19 cellular contexts compared by ENCODE assay signal in the genomic region with DNA sequence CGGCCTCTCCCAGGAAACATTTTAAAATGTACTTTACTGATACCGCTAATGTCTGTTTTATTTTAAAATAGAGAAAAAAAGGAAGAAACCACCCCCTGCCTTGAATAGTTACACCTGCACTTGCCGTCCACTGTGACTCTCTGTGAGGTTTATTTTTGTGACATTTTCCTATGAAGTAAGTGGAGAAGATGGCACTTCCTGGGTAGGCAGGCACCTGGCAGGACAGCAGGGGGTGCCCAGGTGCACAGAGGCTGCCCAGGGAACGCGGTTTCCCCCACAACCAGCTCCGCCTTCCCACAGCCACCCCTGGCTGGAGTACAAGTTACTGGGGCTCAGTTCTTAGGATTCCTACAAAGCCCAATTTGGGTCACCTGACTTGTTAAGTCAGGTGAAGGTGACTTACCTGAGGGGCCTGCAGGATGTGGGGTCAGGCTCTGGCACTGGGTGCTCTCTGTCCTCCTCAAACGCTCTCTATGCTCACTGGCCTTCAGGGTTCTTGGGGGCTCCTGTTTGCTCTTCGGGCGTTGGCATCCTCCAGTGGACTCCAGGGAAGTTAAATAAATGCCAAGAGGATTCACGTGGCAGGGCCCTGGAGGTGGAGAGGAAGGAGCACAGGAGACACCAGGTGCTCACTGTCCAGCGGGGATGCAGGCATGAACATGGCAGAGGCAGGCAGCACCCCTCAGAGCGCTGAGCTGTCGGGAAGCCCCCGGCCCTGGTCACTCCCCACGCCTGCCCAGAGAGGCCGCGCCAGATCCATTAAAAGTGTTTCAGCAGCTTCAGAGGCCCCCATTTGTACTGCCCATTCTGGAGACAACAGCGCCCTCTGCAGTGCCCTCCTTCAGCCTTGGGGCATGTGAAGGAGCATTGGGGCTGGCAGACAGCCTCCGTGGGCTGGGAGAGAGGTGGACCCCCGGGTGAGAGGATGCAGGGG.
"Had no signal": no experiment of that assay in that cellular context is flagged by ENCODE, and none has a peak within 500 bp of the region (broad histone marks: within the 10 kb centered on the region; RNA-seq: fewer than 3 reads in every experiment).

No MANE protein-coding gene starts in this region.

- H3K4me3 ChIP-seq: hepatocyte, left ventricle myocardium inferior, skin epidermis, tibial nerve had no signal

- H3K27ac ChIP-seq: brain microvascular endothelial cell, hepatocyte, left ventricle myocardium inferior, skin epidermis, tibial nerve had no signal

- H3K4me1 ChIP-seq: left ventricle myocardium inferior, tibial nerve had no signal

- DNase-seq: activated CD4-positive, alpha-beta memory T cell treated with anti-CD3 and anti-CD28 coated beads, Interleukin-2, amount 10 ng/mL, durations not matched to agents 7 days and 5 days; activated CD4-positive, alpha-beta T cell treated with anti-CD3 and anti-CD28 coated beads for 36 hours; activated gamma-delta T cell treated with Interleukin-2 at 50 U/mL for 16 hours; activated naive CD8-positive, alpha-beta T cell treated with anti-CD3 and anti-CD28 coated beads, Interleukin-2, amount 10 ng/mL, durations not matched to agents 7 days and 5 days; anterior cingulate cortex; brain microvascular endothelial cell; cerebellar nuclear complex; left ventricle myocardium inferior; mesenchymal stem cell; natural killer cell; nucleus accumbens; right cardiac atrium; stimulated activated CD4-positive, alpha-beta T cell treated with anti-CD3 and anti-CD28 coated beads, Interleukin-4, amount 100 ng/mL, for 24 hours; stimulated activated CD8-positive, alpha-beta memory T cell treated with anti-CD3 and anti-CD28 coated beads, Interleukin-4, amount 100 ng/mL, for 48 hours; stimulated activated naive CD4-positive, alpha-beta T cell treated with Interleukin-2 at 50 U/mL for 16 hours; substantia nigra had no signal

- ATAC-seq: activated CD4-positive, alpha-beta T cell treated with anti-CD3 and anti-CD28 coated beads for 36 hours; natural killer cell; right cardiac atrium had no signal

- H3K36me3 ChIP-seq: brain microvascular endothelial cell, left ventricle myocardium inferior, tibial nerve had no signal

- H3K27me3 ChIP-seq: brain microvascular endothelial cell, hepatocyte, tibial nerve had no signal
